ENCODE assay signal across 18 cellular contexts in the genomic region with DNA sequence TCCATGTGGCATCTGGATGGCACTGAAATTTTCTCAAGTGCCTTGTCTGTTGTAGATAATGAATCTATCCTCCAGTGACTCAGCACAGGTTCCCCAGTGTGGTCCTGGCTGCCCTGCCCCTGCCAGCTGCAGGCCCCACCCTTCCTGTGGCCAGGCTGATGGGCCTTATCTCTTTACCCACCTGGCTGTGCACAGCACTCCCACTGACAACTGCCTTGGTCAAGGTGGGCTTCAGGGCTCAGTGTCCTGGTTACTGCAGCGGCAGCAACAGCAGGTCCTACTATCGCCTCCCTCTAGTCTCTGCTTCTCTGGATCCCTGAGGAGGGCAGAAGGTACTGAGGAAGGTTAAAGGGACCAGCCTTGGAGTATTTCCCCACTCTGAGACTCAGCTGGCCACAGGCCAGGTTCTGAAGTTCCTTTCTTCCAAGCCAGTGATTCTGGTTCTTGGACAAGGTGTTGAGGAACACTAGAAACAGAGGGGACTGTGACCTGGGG. TPM values are rescaled to one million over a fixed set of nuclear protein-coding genes. Genes with fewer than 3 reads are reported as not detected.
DNase-seq lines count a peak whose midpoint lies in the region; ATAC-seq and TF ChIP-seq lines count a peak whose summit lies in the region.
"Had no signal": no experiment of that assay in that cellular context is flagged by ENCODE, and none has a peak within 500 bp of the region (broad histone marks: within the 10 kb centered on the region; RNA-seq: fewer than 3 reads in every experiment).

No MANE protein-coding gene starts in this region.

- 86 to 100% (median 94%) methylated on average over 2 of the region's 2 CpGs for WGBS in psoas muscle, 3 donors

- no peaks in the 10 kb centered on the region for H3K27me3 ChIP-seq in psoas muscle (ENCODE audit: insufficient read depth in 3 of 3, low read length in 2 of 3)
- H3K27me3 ChIP-seq: ascending aorta, colonic mucosa, sigmoid colon, testis had no signal

- H3K27ac Mint-ChIP-seq in dendritic cell treated with granulocyte-macrophage colony-stimulating factor and Interleukin-4, amounts not matched to agents 40 ng/mL and 50 ng/mL, for 4 days: peak overlapping the region; percentile 8
- H3K27ac Mint-ChIP-seq in progenitor cell of endocrine pancreas: no peak overlapping the region
- H3K27ac Mint-ChIP-seq: activated T-helper 17 cell treated with anti-CD3 and anti-CD28 coated beads, Interleukin-2, amount 50 U/mL, for 72 hours; memory B cell had no signal

- H3K9me3 Mint-ChIP-seq in dendritic cell treated with granulocyte-macrophage colony-stimulating factor and Interleukin-4, amounts not matched to agents 40 ng/mL and 50 ng/mL, for 4 days: no peaks in the 10 kb centered on the region
- H3K9me3 Mint-ChIP-seq in progenitor cell of endocrine pancreas (ENCODE audit: low read depth): no peaks in the 10 kb centered on the region
- H3K9me3 Mint-ChIP-seq: activated T-helper 17 cell treated with anti-CD3 and anti-CD28 coated beads, Interleukin-2, amount 50 U/mL, for 72 hours; memory B cell had no signal

- peaks cover 11% of the 10 kb centered on the region for H3K4me1 ChIP-seq in psoas muscle

- DNase-seq in NCI-H2029 (lab: John Stamatoyannopoulos, UW) (peak; percentile 10), NCI-H2029 treated with DMSO at 0.1 percent for 48 hours (lab: John Stamatoyannopoulos, UW) (no peak), GF-D8 (lab: John Stamatoyannopoulos, UW) (peak; percentile 98), OCI-M1 (lab: John Stamatoyannopoulos, UW) (peak; percentile 96), psoas muscle (no peak), GM03348 (ENCODE audit: low spot score) (no peak), progenitor cell of endocrine pancreas (ENCODE audit: low spot score, unreplicated experiment) (no peak)
- DNase-seq: activated CD4-positive, alpha-beta T cell treated with anti-CD3 and anti-CD28 coated beads, Interleukin-2, amount 50 U/mL, for 1 hour; Caco-2; colonic mucosa; NCI-H1436; sigmoid colon; stimulated activated CD8-positive, alpha-beta memory T cell treated with anti-CD3 and anti-CD28 coated beads, Interleukin-4, amount 100 ng/mL, for 48 hours; testis had no signal

- H3K4me1 Mint-ChIP-seq in dendritic cell treated with granulocyte-macrophage colony-stimulating factor and Interleukin-4, amounts not matched to agents 40 ng/mL and 50 ng/mL, for 4 days (ENCODE audit: low read depth): peaks cover 52% of the 10 kb centered on the region
- H3K4me1 Mint-ChIP-seq in progenitor cell of endocrine pancreas (ENCODE audit: low read depth): peaks cover 13% of the 10 kb centered on the region

- no peak for ATAC-seq in psoas muscle
- ATAC-seq: activated T-helper 17 cell treated with anti-CD3 and anti-CD28 coated beads, Interleukin-2, amount 50 U/mL, for 72 hours had no signal

- no peak overlapping the region for H3K4me3 Mint-ChIP-seq in dendritic cell treated with granulocyte-macrophage colony-stimulating factor and Interleukin-4, amounts not matched to agents 40 ng/mL and 50 ng/mL, for 4 days
- no peak overlapping the region for H3K4me3 Mint-ChIP-seq in progenitor cell of endocrine pancreas (ENCODE audit: low read depth)
- H3K4me3 Mint-ChIP-seq: activated T-helper 17 cell treated with anti-CD3 and anti-CD28 coated beads, Interleukin-2, amount 50 U/mL, for 72 hours; memory B cell had no signal

- TF ChIP-seq CTCF in psoas muscle (IDR thresholded peaks at IDR 0.05): no peak
- TF ChIP-seq CTCF in progenitor cell of endocrine pancreas (IDR thresholded peaks at IDR 0.05; ENCODE audit: unreplicated experiment): no peak

- H3K27me3 Mint-ChIP-seq in dendritic cell treated with granulocyte-macrophage colony-stimulating factor and Interleukin-4, amounts not matched to agents 40 ng/mL and 50 ng/mL, for 4 days: no peaks in the 10 kb centered on the region
- no peaks in the 10 kb centered on the region for H3K27me3 Mint-ChIP-seq in progenitor cell of endocrine pancreas
- H3K27me3 Mint-ChIP-seq: activated T-helper 17 cell treated with anti-CD3 and anti-CD28 coated beads, Interleukin-2, amount 50 U/mL, for 72 hours; memory B cell had no signal

- intact Hi-C loops in dendritic cell treated with granulocyte-macrophage colony-stimulating factor and Interleukin-4, amounts not matched to agents 40 ng/mL and 50 ng/mL, for 4 days (cut with micrococcal nuclease): no loop called here
- intact Hi-C loops in psoas muscle (cut with DNase I): no loop called here

- no peaks in the 10 kb centered on the region for H3K9me3 ChIP-seq in psoas muscle
- H3K9me3 ChIP-seq: ascending aorta, Caco-2, colonic mucosa, sigmoid colon, testis had no signal

- H3K27ac ChIP-seq in psoas muscle: no peak overlapping the region
- H3K27ac ChIP-seq: ascending aorta, colonic mucosa, sigmoid colon, testis had no signal

- peaks cover 0 to 40% of the 10 kb centered on the region in 2 donors for H3K36me3 ChIP-seq in psoas muscle (ENCODE audit: insufficient read depth in 1 of 2, low read depth in 1 of 2)
- H3K36me3 ChIP-seq: ascending aorta, colonic mucosa had no signal

- H3K36me3 Mint-ChIP-seq in dendritic cell treated with granulocyte-macrophage colony-stimulating factor and Interleukin-4, amounts not matched to agents 40 ng/mL and 50 ng/mL, for 4 days (ENCODE audit: low read depth): peaks cover 18% of the 10 kb centered on the region
- peaks cover 5% of the 10 kb centered on the region for H3K36me3 Mint-ChIP-seq in progenitor cell of endocrine pancreas (ENCODE audit: insufficient read depth)
- H3K36me3 Mint-ChIP-seq: memory B cell had no signal

- H3K4me3 ChIP-seq in psoas muscle: no peak overlapping the region
- H3K4me3 ChIP-seq: ascending aorta, colonic mucosa, sigmoid colon, testis had no signal

RNA-seq across cellular contexts. Expression of a gene that starts 3.1 kb away (rescaled TPM):
- total RNA-seq in psoas muscle: 10 to 100 TPM; 18.1 to 33.3 (median 25.8) TPM
- polyA plus RNA-seq in psoas muscle: 10 to 100 TPM; 38.3 to 45.3 (median 40.4) TPM
- 39.0 and 39.8 TPM in 2 replicates for total RNA-seq in progenitor cell of endocrine pancreas

RNA-seq across cellular contexts. Expression of a gene that starts 13.9 kb away (rescaled TPM):
- total RNA-seq in psoas muscle (10 to 100 TPM in 3 of 4 donors, 1 to 10 TPM in 1; 9.4 to 12.9 (median 12.3) TPM), progenitor cell of endocrine pancreas (53.4 and 60.8 TPM in 2 replicates)
- polyA plus RNA-seq in psoas muscle: 10 to 100 TPM; 12.1 to 38.7 (median 27.3) TPM

RNA-seq across cellular contexts. Expression of a gene that starts 19.4 kb away (rescaled TPM):
- total RNA-seq in psoas muscle (10 to 100 TPM; 10.9 to 16.8 (median 15.0) TPM), progenitor cell of endocrine pancreas (7.2 and 7.3 TPM in 2 replicates)
- 10 to 100 TPM; 14.5 to 28.7 (median 15.2) TPM for polyA plus RNA-seq in psoas muscle

RNA-seq across cellular contexts. Expression of a gene that starts 20.2 kb away (rescaled TPM):
- total RNA-seq in psoas muscle (10 to 100 TPM; 16.2 to 25.4 (median 19.6) TPM), progenitor cell of endocrine pancreas (36.3 and 37.2 TPM in 2 replicates)
- polyA plus RNA-seq in psoas muscle: 10 to 100 TPM; 16.4 to 23.2 (median 21.8) TPM

RNA-seq across cellular contexts. Expression of a gene that starts 30.8 kb away (rescaled TPM):
- total RNA-seq in psoas muscle: 10 to 100 TPM; 24.1 to 40.1 (median 33.2) TPM
- 10 to 100 TPM; 21.2 to 46.2 (median 30.0) TPM for polyA plus RNA-seq in psoas muscle
- 196 and 199 TPM in 2 replicates for total RNA-seq in progenitor cell of endocrine pancreas

Comparison
In these comparisons a context has a peak if more than half of its experiments do, and no peak if none do; other contexts are left out.
1. DNase-seq: peak in NCI-H2029 (single experiment), GF-D8 (single experiment) and OCI-M1 (single experiment); none in NCI-H2029 treated with DMSO at 0.1 percent for 48 hours (single experiment), psoas muscle (0 of 2), GM03348 (single experiment) and progenitor cell of endocrine pancreas (single experiment).